Comparison of ENCODE assay signal across 1 cellular context in the genomic region with DNA sequence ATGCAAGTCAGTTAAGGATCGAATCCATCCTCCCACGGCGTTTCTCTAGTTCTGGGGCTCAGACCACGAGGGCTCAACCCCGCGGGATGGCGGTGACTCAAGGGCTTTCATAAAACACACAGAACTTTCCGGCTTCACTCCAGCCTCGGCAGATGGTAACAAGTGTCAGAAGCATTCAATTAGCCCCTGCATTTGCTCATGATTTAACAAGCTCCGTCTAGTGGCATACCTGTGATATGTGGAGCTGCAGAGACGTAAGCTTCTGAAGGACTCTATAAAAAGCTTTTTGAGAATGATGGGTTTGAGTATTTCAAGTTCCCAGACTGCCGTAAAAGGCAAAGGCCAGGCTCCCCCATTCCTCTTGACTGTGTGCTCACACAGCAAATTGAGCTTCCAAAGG.
TF ChIP-seq lines count a peak whose summit lies in the region.

No MANE protein-coding gene starts in this region.

TF ChIP-seq in SK-N-SH, 30 proteins besides CTCF, POLR2A, EP300 and RAD21 (continued from another document):
- TF ChIP-seq, protein P1, sequence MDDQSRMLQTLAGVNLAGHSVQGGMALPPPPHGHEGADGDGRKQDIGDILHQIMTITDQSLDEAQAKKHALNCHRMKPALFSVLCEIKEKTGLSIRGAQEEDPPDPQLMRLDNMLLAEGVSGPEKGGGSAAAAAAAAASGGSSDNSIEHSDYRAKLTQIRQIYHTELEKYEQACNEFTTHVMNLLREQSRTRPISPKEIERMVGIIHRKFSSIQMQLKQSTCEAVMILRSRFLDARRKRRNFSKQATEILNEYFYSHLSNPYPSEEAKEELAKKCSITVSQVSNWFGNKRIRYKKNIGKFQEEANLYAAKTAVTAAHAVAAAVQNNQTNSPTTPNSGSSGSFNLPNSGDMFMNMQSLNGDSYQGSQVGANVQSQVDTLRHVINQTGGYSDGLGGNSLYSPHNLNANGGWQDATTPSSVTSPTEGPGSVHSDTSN (IDR thresholded peaks at IDR 0.05): no peak
